8 cellular contexts compared by ENCODE assay signal in the genomic region with DNA sequence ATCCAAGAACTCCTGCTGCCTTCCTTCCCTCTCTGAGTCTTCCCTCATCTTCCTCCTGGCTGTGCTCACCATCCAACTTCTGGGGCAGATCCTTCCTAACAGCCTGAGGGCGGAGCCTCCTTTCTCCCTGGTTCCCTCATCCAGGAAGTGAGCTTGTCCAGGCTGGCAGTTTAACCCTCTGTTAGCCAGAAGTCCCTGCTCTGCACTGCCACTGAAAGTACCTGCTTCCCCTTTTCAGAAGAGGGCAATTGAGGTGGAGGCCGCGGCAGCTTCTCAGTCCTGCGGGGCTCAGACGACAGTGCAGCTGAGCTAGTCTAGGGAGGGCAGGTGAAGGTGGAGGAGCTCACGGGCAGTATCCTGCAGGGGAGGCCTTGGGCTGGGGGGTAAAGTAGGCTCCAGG.
DNase-seq lines count a peak whose midpoint lies in the region; FAIRE-seq and TF ChIP-seq lines count a peak whose summit lies in the region.

No MANE protein-coding gene starts in this region.

- TF ChIP-seq CTCF in GM13977 (IDR thresholded peaks at IDR 0.05; ENCODE audit: extremely low read depth, insufficient read depth, missing control alignments), result no peak

- TF ChIP-seq POLR2A in H54 (IDR thresholded peaks at IDR 0.05; ENCODE audit: low read depth, low read length), result no peak

- no peak for FAIRE-seq in H54 (lab: Jason Lieb, UNC)

- in situ Hi-C loops in GM13977 (cut with MboI; ENCODE audit: low pct_unique_long_range_greater_than_20kb, low sequenced_read_pairs, unreplicated experiment), result no loop called here

- DNase-seq in GM13977 (ENCODE audit: low spot score) (peak; percentile 29), H54 (ENCODE audit: insufficient read length, low spot score) (peak; percentile 38), MV-4-11 (lab: John Stamatoyannopoulos, UW) (peak; percentile 96), foreskin melanocyte (peak; percentile 62), NCI-H1092 treated with DMSO at 0.1 percent for 48 hours (lab: John Stamatoyannopoulos, UW) (no peak), D341Med (ENCODE audit: low spot score) (no peak), GOT3 (lab: John Stamatoyannopoulos, UW) (no peak), NCI-H146 treated with DMSO at 0.1 percent for 48 hours (lab: John Stamatoyannopoulos, UW; ENCODE audit: unreplicated experiment) (no peak)

Comparison
In these comparisons a context has a peak if more than half of its experiments do, and no peak if none do; other contexts are left out.
1. DNase-seq: peak in GM13977 (single experiment), H54 (single experiment), MV-4-11 (single experiment) and foreskin melanocyte (single experiment); none in NCI-H1092 treated with DMSO at 0.1 percent for 48 hours (single experiment), D341Med (single experiment), GOT3 (single experiment) and NCI-H146 treated with DMSO at 0.1 percent for 48 hours (single experiment).